In the genomic region with DNA sequence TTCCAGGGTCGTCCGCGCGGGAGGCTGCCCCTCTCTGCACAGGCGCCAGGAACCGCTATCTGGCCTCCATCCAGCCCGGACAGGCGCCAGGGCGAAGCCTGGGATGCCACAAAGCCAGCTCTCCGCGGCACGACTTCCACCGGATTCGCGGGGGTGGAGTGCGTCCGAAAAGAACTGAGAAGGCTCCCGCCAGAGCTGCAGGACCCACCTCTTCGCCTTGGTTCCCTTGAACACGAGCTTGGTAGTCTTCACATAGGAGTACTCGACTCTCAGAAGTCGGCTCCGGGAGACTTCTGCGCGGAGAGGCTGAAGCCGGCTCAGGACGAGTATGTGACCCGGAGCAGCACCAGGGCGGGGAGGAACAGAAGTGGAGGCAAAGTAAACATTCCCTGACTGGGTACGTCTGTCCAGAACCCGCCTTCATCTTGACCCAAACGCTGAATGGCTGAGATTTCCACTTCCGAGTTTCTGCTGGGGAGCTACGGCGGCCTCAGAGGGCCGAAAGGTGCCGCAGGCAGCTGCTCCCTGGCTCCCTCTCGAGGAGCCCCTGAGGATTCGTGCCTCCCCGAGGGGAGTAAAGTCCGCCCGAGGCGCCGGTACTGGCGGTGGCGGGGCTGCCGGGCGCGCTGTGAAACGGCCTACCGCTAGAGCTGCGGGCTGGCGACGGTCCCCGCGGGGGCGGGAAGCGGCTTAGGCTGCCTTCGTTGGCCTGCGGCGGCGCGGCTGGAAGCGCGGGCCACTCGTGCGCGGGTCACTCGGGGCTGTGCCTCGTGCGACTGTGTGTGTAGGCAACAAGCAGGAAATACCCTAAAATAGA, we compare ENCODE assay signal across 8 cellular contexts.
DNase-seq lines count a peak whose midpoint lies in the region; ATAC-seq and TF ChIP-seq lines count a peak whose summit lies in the region.
"Not testable (repeated sequence)": the region's sequence is repeated elsewhere in the genome, so short reads cannot be mapped to it uniquely, and the experiment has no call there.

No MANE protein-coding gene starts in this region.

- H3K36me3 ChIP-seq in PC-9 (ENCODE audit: low read depth); lung (ENCODE audit: control insufficient read depth in 2 of 2, insufficient read depth in 2 of 2, low read length in 2 of 2): not testable (repeated sequence)

- H3K9me2 ChIP-seq in PC-9 (ENCODE audit: insufficient read depth), result not testable (repeated sequence)

- peaks cover 42% of the 10 kb centered on the region for H3K36me3 Mint-ChIP-seq in activated T-helper 17 cell treated with anti-CD3 and anti-CD28 coated beads, Interleukin-2, amount 50 U/mL, for 72 hours (ENCODE audit: low read depth)

- peak; percentile 62 for TF ChIP-seq POLR2A in erythroblast (IDR thresholded peaks at IDR 0.05; ENCODE audit: low read length)

- intact Hi-C loops in PC-9 (cut with micrococcal nuclease; ENCODE audit: unreplicated experiment), result not testable (repeated sequence)

- WGBS in lung, 2 donors, result 1 to 12% methylated on average over 71 of the region's 71 CpGs

- H3K27ac ChIP-seq in AG04450 (ENCODE audit: low read depth, low read length), result peak overlapping the region; percentile 78
- not testable (repeated sequence) for H3K27ac ChIP-seq in PC-9
- H3K27ac ChIP-seq in lung (ENCODE audit: low read depth in 1 of 2, low read length in 1 of 2), result peak overlapping the region; percentile 79 to 92

- not testable (repeated sequence) for H3K9me3 ChIP-seq in AG04450 (ENCODE audit: control insufficient read depth, insufficient read depth, low read length); PC-9 (ENCODE audit: insufficient read depth, low read depth); lung (ENCODE audit: control insufficient read depth in 2 of 2, insufficient read depth in 1 of 2, low read length in 1 of 2)

- peak; percentile 76 for DNase-seq in AG04450 (ENCODE audit: low read depth, low spot score)
- DNase-seq in PC-9, result peak; percentile 83
- DNase-seq in erythroblast (lab: John Stamatoyannopoulos, UW), result not testable (repeated sequence)
- peak; percentile 86 for DNase-seq in lung (ENCODE audit: low spot score)
- DNase-seq in stimulated activated CD4-positive, alpha-beta T cell treated with anti-CD3 and anti-CD28 coated beads, Interleukin-2, amount 100 ng/mL, for 4 hours (ENCODE audit: low read depth), result peak; percentile 66

- not testable (repeated sequence) for H3K9me3 Mint-ChIP-seq in activated T-helper 17 cell treated with anti-CD3 and anti-CD28 coated beads, Interleukin-2, amount 50 U/mL, for 72 hours

- H3K27me3 Mint-ChIP-seq in activated T-helper 17 cell treated with anti-CD3 and anti-CD28 coated beads, Interleukin-2, amount 50 U/mL, for 72 hours, result not testable (repeated sequence)

- POLR2A ChIA-PET in AG04450 (lab: Yijun Ruan, JAX), result interaction anchor here (1.0 to 1.4 kb wide), 2 partner anchors 38 to 40 kb away, joined by 3 to 11 read pairs; no protein-coding TSS in a partner anchor
- POLR2A ChIA-PET in PC-9 (lab: Charles Lee; ENCODE audit: unreplicated experiment), result interaction anchor here (0.5 kb wide), 1 partner anchor 40 kb away, joined by 6 read pairs; no protein-coding TSS in a partner anchor

- H3K4me3 ChIP-seq in AG04450 (ENCODE audit: low read depth, low read length) (peak overlapping the region; percentile 74), PC-9 (peak overlapping the region; percentile 60), lung (peak overlapping the region; percentile 63)

- H3F3A ChIP-seq in PC-9 (ENCODE audit: insufficient read depth, low read depth), result not testable (repeated sequence)

- H3K4me2 ChIP-seq in PC-9, result peak overlapping the region; percentile 65

- H3K27me3 ChIP-seq in AG04450 (ENCODE audit: control insufficient read depth, insufficient read depth, low read length); PC-9 (ENCODE audit: insufficient read depth, low read depth); lung (ENCODE audit: control insufficient read depth, insufficient read depth): not testable (repeated sequence)

- BruUV-seq in PC-9 (replicated peaks; lab: Mats Ljungman, UMichigan), result not testable (repeated sequence)

- CTCF ChIA-PET in AG04450 (lab: Charles Lee); PC-9 (lab: Charles Lee): not testable (repeated sequence)

- not testable (repeated sequence) for H3K79me2 ChIP-seq in PC-9 (ENCODE audit: low read depth)

- H3K27ac Mint-ChIP-seq in activated T-helper 17 cell treated with anti-CD3 and anti-CD28 coated beads, Interleukin-2, amount 50 U/mL, for 72 hours, result peak overlapping the region; percentile 96

- H4K20me1 ChIP-seq in PC-9 (ENCODE audit: insufficient read depth), result not testable (repeated sequence)

- H2AFZ ChIP-seq in PC-9, result peak overlapping the region; percentile 80

- peak; percentile 75 for TF ChIP-seq CTCF in AG04450 (IDR thresholded peaks at IDR 0.05; ENCODE audit: low read depth, low read length)
- TF ChIP-seq CTCF in PC-9 (conservative IDR thresholded peaks at IDR 0.05); lung (IDR thresholded peaks at IDR 0.05; ENCODE audit: control extremely low read depth, extremely low read depth): not testable (repeated sequence)

- not testable (repeated sequence) for H3K4me1 ChIP-seq in PC-9 (replicated peaks; ENCODE audit: insufficient read depth); lung (ENCODE audit: control insufficient read depth in 2 of 2, insufficient read depth in 2 of 2, low read length in 2 of 2)

- peaks cover 16% of the 10 kb centered on the region for H3K4me1 Mint-ChIP-seq in activated T-helper 17 cell treated with anti-CD3 and anti-CD28 coated beads, Interleukin-2, amount 50 U/mL, for 72 hours

- H3K4me3 Mint-ChIP-seq in activated T-helper 17 cell treated with anti-CD3 and anti-CD28 coated beads, Interleukin-2, amount 50 U/mL, for 72 hours, result peak overlapping the region; percentile 97

- ATAC-seq in GM18873 (IDR thresholded peaks at IDR 0.05; ENCODE audit: low FRiP score, unreplicated experiment) (peak; percentile 100), HG02943 (IDR thresholded peaks at IDR 0.05; ENCODE audit: low read depth, unreplicated experiment) (peak; percentile 99), lung (ENCODE audit: insufficient read depth, low FRiP score) (peak; percentile 99)
- peak; percentile 97 for ATAC-seq in activated T-helper 17 cell treated with anti-CD3 and anti-CD28 coated beads, Interleukin-2, amount 50 U/mL, for 72 hours (replicated peaks)
